Comparison of ENCODE assay signal across 24 cellular contexts in the genomic region with DNA sequence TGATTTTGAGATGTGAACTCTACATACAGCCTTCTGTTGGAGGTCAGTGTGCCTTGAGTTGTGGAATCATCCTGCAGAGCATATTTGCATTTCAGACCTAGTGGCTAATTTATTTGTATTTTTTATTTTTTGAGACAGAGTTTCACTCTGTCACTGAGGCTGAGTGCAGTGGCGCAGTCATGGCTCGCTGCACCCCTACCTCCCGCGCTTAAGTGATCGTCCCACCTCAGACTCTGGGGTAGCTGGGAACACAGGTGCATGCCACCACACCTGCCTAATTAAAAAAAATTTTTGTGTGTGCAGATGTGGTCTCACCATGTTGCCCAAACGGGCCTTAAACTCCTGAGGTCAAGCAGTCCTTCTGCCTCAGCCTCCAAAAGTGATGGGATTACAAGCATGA.
"Had no signal": no experiment of that assay in that cellular context is flagged by ENCODE, and none has a peak within 500 bp of the region (broad histone marks: within the 10 kb centered on the region; RNA-seq: fewer than 3 reads in every experiment).

No MANE protein-coding gene starts in this region.

- H3K4me3 ChIP-seq: hepatocyte, left ventricle myocardium inferior, lung, pancreas, prostate gland, skin epidermis, stomach, suprapubic skin, thoracic aorta, tibial artery, upper lobe of right lung had no signal

- H3K79me2 ChIP-seq: hepatocyte had no signal

- H3K4me2 ChIP-seq: hepatocyte had no signal

- H3K36me3 ChIP-seq: left ventricle myocardium inferior, pancreas, prostate gland, stomach, suprapubic skin, thoracic aorta, tibial artery, upper lobe of right lung had no signal

- H3K27me3 ChIP-seq: hepatocyte, pancreas, stomach, suprapubic skin, tibial artery, upper lobe of right lung had no signal

- H3K4me1 ChIP-seq: pancreas, prostate gland, stomach, suprapubic skin, tibial artery, upper lobe of right lung had no signal

- ATAC-seq: naive thymus-derived CD8-positive, alpha-beta T cell; pancreas; right cardiac atrium; sciatic nerve; stimulated activated naive B cell treated with anti-CD40 and anti-IgM and Interleukin-4, amounts not matched to agents 10 μg/mL and 1 μg/mL and 100 μg/mL, for 72 hours; stimulated activated naive CD8-positive, alpha-beta T cell treated with anti-CD3 and anti-CD28 coated beads, Interleukin-15, Interleukin-2, amounts not matched to agents 100 U/mL and 50 U/mL, for 24 hours; upper lobe of right lung had no signal

- H3K27ac ChIP-seq: hepatocyte, left ventricle myocardium inferior, pancreas, prostate gland, skin epidermis, stomach, suprapubic skin, thoracic aorta, tibial artery, upper lobe of right lung had no signal

- DNase-seq: islet precursor cell; left ventricle myocardium inferior; naive thymus-derived CD8-positive, alpha-beta T cell; nucleus accumbens; pancreas; retina; right cardiac atrium; stimulated activated CD4-positive, alpha-beta T cell treated with anti-CD3 and anti-CD28 coated beads, Interleukin-12 subunit alpha, Interleukin-12 subunit beta, amount 100 ng/mL, for 4 hours; stimulated activated CD4-positive, alpha-beta T cell treated with anti-CD3 and anti-CD28 coated beads, Interleukin-15, amount 100 ng/mL, for 24 hours; stimulated activated CD4-positive, alpha-beta T cell treated with anti-CD3 and anti-CD28 coated beads, Interleukin-2, amount 100 ng/mL, for 24 hours; stimulated activated CD4-positive, alpha-beta T cell treated with anti-CD3 and anti-CD28 coated beads, Interleukin-4, amount 100 ng/mL, for 1 hour; stimulated activated naive B cell treated with anti-CD40 and anti-IgM and Interleukin-4, amounts not matched to agents 10 μg/mL and 1 μg/mL and 100 μg/mL, for 72 hours; stimulated activated naive CD8-positive, alpha-beta T cell treated with anti-CD3 and anti-CD28 coated beads, Interleukin-15, Interleukin-2, amounts not matched to agents 100 U/mL and 50 U/mL, for 24 hours; stomach; tibial artery; trophoblast cell; upper lobe of right lung had no signal

- H3K9me3 ChIP-seq: left ventricle myocardium inferior, pancreas, prostate gland, stomach, suprapubic skin, thoracic aorta, tibial artery, upper lobe of right lung had no signal

- H2AFZ ChIP-seq: hepatocyte had no signal
